Comparison of ENCODE assay signal across 14 cellular contexts in genomic region chr17:2157081-2157480, GRCh38.
DNase-seq lines count a peak whose midpoint lies in the region; ATAC-seq and TF ChIP-seq lines count a peak whose summit lies in the region.
"Had no signal": no experiment of that assay in that cellular context is flagged by ENCODE, and none has a peak within 500 bp of the region (broad histone marks: within the 10 kb centered on the region; RNA-seq: fewer than 3 reads in every experiment).

No MANE protein-coding gene starts in this region.

- peaks cover 10 to 14% of the 10 kb centered on the region in 2 donors for H3K4me1 ChIP-seq in duodenal mucosa (ENCODE audit: control insufficient read depth in 1 of 2, insufficient read depth in 2 of 2, low read length in 2 of 2)

- H3K27ac Mint-ChIP-seq in CD14-positive monocyte, result peak overlapping the region; percentile 92 to 99 (median 95)
- H3K27ac Mint-ChIP-seq in natural killer cell, result peak overlapping the region; percentile 67 to 73
- H3K27ac Mint-ChIP-seq: activated CD8-positive, alpha-beta memory T cell treated with anti-CD3 and anti-CD28 coated beads, Interleukin-2, amount 10 ng/mL, durations not matched to agents 7 days and 5 days; IgD-negative memory B cell had no signal

- peak overlapping the region; percentile 6 for H3K27ac ChIP-seq in duodenal mucosa (ENCODE audit: low read depth, low read length)
- H3K27ac ChIP-seq: PC-9 had no signal

- H3K27me3 Mint-ChIP-seq in CD14-positive monocyte (ENCODE audit: low read depth in 3 of 3) (peaks cover 0 to 2% (median 2%) of the 10 kb centered on the region in 3 donors), natural killer cell (ENCODE audit: low read depth in 2 of 2) (no peaks in the 10 kb centered on the region)
- H3K27me3 Mint-ChIP-seq: activated CD8-positive, alpha-beta memory T cell treated with anti-CD3 and anti-CD28 coated beads, Interleukin-2, amount 10 ng/mL, durations not matched to agents 7 days and 5 days; CD4-positive, alpha-beta memory T cell; IgD-negative memory B cell had no signal

- H3K9ac ChIP-seq in duodenal mucosa (ENCODE audit: low read depth in 1 of 2, low read length in 2 of 2), result no peak overlapping the region

- H3K4me3 Mint-ChIP-seq in CD14-positive monocyte (peak overlapping the region; percentile 47 to 65), natural killer cell (no peak overlapping the region)
- H3K4me3 Mint-ChIP-seq: activated CD8-positive, alpha-beta memory T cell treated with anti-CD3 and anti-CD28 coated beads, Interleukin-2, amount 10 ng/mL, durations not matched to agents 7 days and 5 days; CD4-positive, alpha-beta memory T cell had no signal

- H3K27me3 ChIP-seq in duodenal mucosa (ENCODE audit: control insufficient read depth in 1 of 2, insufficient read depth in 2 of 2, low read length in 2 of 2), result no peaks in the 10 kb centered on the region

- no peak overlapping the region for H3K4me3 ChIP-seq in duodenal mucosa (ENCODE audit: low read depth in 1 of 2, low read length in 2 of 2)
- H3K4me3 ChIP-seq: PC-9 had no signal

- TF ChIP-seq CTCF in CD14-positive monocyte (IDR thresholded peaks at IDR 0.05) (no peak), natural killer cell (IDR thresholded peaks at IDR 0.05) (no peak)

- no peak for ATAC-seq in natural killer cell
- ATAC-seq: activated CD8-positive, alpha-beta memory T cell treated with anti-CD3 and anti-CD28 coated beads, Interleukin-2, amount 10 ng/mL, durations not matched to agents 7 days and 5 days had no signal

- H3K9me3 ChIP-seq in duodenal mucosa (ENCODE audit: control insufficient read depth in 1 of 2, low read length in 2 of 2), result no peaks in the 10 kb centered on the region

- H3K4me1 Mint-ChIP-seq in CD14-positive monocyte (peaks cover 42% of the 10 kb centered on the region), natural killer cell (peaks cover 30 to 31% of the 10 kb centered on the region in 2 donors)

- H3K36me3 ChIP-seq in duodenal mucosa (ENCODE audit: control insufficient read depth in 1 of 2, insufficient read depth in 2 of 2, low read length in 2 of 2), result peaks cover 5 to 23% of the 10 kb centered on the region in 2 donors

- intact Hi-C loops in CD14-positive monocyte (cut with micrococcal nuclease) (loop anchor here (5.0 to 10.0 kb wide), 5 partner anchors 35 to 102 kb away; partner anchors contain the start of gene HIC1 (in 2 of the 2)), natural killer cell (cut with micrococcal nuclease) (loop anchor here (5.0 kb wide), 1 partner anchor 35 kb away; no protein-coding TSS in a partner anchor)

- peaks cover 27% of the 10 kb centered on the region in 2 donors for H3K36me3 Mint-ChIP-seq in CD14-positive monocyte
- no peaks in the 10 kb centered on the region for H3K36me3 Mint-ChIP-seq in natural killer cell

- DNase-seq in CD14-positive monocyte (ENCODE audit: low spot score) (peak; percentile 59), MV-4-11 (lab: John Stamatoyannopoulos, UW) (peak; percentile 67), natural killer cell (no peak), Ammon's horn (ENCODE audit: low spot score) (no peak), COLO829 (ENCODE audit: low spot score) (no peak), kidney glomerular epithelial cell (lab: John Stamatoyannopoulos, UW) (no peak)
- no peak for DNase-seq in stimulated activated CD4-positive, alpha-beta T cell treated with anti-CD3 and anti-CD28 coated beads, Interleukin-12 subunit alpha, Interleukin-12 subunit beta, amount 100 ng/mL, for 4 hours
- DNase-seq: activated CD8-positive, alpha-beta memory T cell treated with anti-CD3 and anti-CD28 coated beads, Interleukin-2, amount 10 ng/mL, durations not matched to agents 7 days and 5 days; CD4-positive, alpha-beta memory T cell; effector CD8-positive, alpha-beta T cell; HCEC 1CT; PC-9 had no signal

- no peaks in the 10 kb centered on the region for H3K9me3 Mint-ChIP-seq in CD14-positive monocyte
- no peaks in the 10 kb centered on the region for H3K9me3 Mint-ChIP-seq in natural killer cell
- H3K9me3 Mint-ChIP-seq: CD4-positive, alpha-beta memory T cell; IgD-negative memory B cell had no signal

Comparison
In these comparisons a context has a peak if more than half of its experiments do, and no peak if none do; other contexts are left out.
1. DNase-seq: peak in CD14-positive monocyte (single experiment) and MV-4-11 (single experiment); none in natural killer cell (single experiment), Ammon's horn (single experiment), stimulated activated CD4-positive, alpha-beta T cell treated with anti-CD3 and anti-CD28 coated beads, Interleukin-12 subunit alpha, Interleukin-12 subunit beta, amount 100 ng/mL, for 4 hours (single experiment), COLO829 (single experiment) and kidney glomerular epithelial cell (single experiment).